In genomic region chr6:89681983-89682564, GRCh38 we compare ENCODE assay signal across 16 cellular contexts. TPM values are rescaled to one million over a fixed set of nuclear protein-coding genes. Genes with fewer than 3 reads are reported as not detected.
DNase-seq lines count a peak whose midpoint lies in the region; ATAC-seq and TF ChIP-seq lines count a peak whose summit lies in the region.
"Had no signal": no experiment of that assay in that cellular context is flagged by ENCODE, and none has a peak within 500 bp of the region (broad histone marks: within the 10 kb centered on the region; RNA-seq: fewer than 3 reads in every experiment).

No MANE protein-coding gene starts in this region.

- H3K4me3 ChIP-seq in GM23338 (no peak overlapping the region), HUES64 (ENCODE audit: low read length) (no peak overlapping the region), endodermal cell (ENCODE audit: low read length) (no peak overlapping the region), right atrium auricular region (no peak overlapping the region)
- H3K4me3 ChIP-seq: GM23248 had no signal

- TF ChIP-seq CTCF in GM23338 (conservative IDR thresholded peaks at IDR 0.05; ENCODE audit: low read depth in 2 of 2) (no peak), endodermal cell (conservative IDR thresholded peaks at IDR 0.05) (no peak), right atrium auricular region (IDR thresholded peaks at IDR 0.05) (no peak)

- H3K36me3 ChIP-seq in GM23338 (ENCODE audit: insufficient read depth) (peaks cover 91% of the 10 kb centered on the region), HUES64 (ENCODE audit: insufficient read depth, low read length) (peaks cover 98% of the 10 kb centered on the region), endodermal cell (ENCODE audit: control insufficient read depth, insufficient read depth, low read length) (peaks cover 92% of the 10 kb centered on the region), right atrium auricular region (peaks cover 92% of the 10 kb centered on the region)

- ATAC-seq in GM23338 (no peak), HG03565 (IDR thresholded peaks at IDR 0.05; ENCODE audit: unreplicated experiment) (no peak)
- ATAC-seq: HepG2 had no signal

- H3K36me3 Mint-ChIP-seq in GM23338 (ENCODE audit: low read depth) (peaks cover 98% of the 10 kb centered on the region), endodermal cell (ENCODE audit: low read depth) (peaks cover 86% of the 10 kb centered on the region)

- H3K4me1 ChIP-seq in GM23338 (ENCODE audit: insufficient read depth), result peaks cover 22% of the 10 kb centered on the region
- peaks cover 23% of the 10 kb centered on the region for H3K4me1 ChIP-seq in HUES64 (ENCODE audit: insufficient read depth, low read length)
- H3K4me1 ChIP-seq in endodermal cell (ENCODE audit: control insufficient read depth, insufficient read depth, low read length), result no peaks in the 10 kb centered on the region
- peaks cover 0 to 12% of the 10 kb centered on the region in 2 donors for H3K4me1 ChIP-seq in right atrium auricular region
- H3K4me1 ChIP-seq: BE2C, Caco-2 had no signal

- peaks cover 7% of the 10 kb centered on the region for H3K27me3 Mint-ChIP-seq in GM23338 (ENCODE audit: insufficient read depth, low read depth, poor library complexity)
- no peaks in the 10 kb centered on the region for H3K27me3 Mint-ChIP-seq in endodermal cell (ENCODE audit: insufficient read depth)
- H3K27me3 Mint-ChIP-seq: CD4-positive, alpha-beta T cell; IgD-negative memory B cell had no signal

- H3F3A ChIP-seq in GM23338 (replicated peaks; ENCODE audit: low read depth), result peaks cover 23% of the 10 kb centered on the region; the same call in 1 of the 2 replicates

- H3K9ac ChIP-seq in HUES64 (ENCODE audit: low read depth, low read length) (no peak overlapping the region), endodermal cell (ENCODE audit: extremely low read depth, low read length, poor library complexity, severe bottlenecking) (no peak overlapping the region)
- H3K9ac ChIP-seq: GM23248 had no signal

- no peak overlapping the region for H3K4me2 ChIP-seq in GM23338

- H3K27ac ChIP-seq in GM23338 (ENCODE audit: low read depth), result peak overlapping the region; percentile 76; the same call in 1 of the 2 replicates
- H3K27ac ChIP-seq in HUES64 (ENCODE audit: low read depth, low read length), result 0 out of 2 replicates have a peak overlapping the region, but pooled peaks have one; percentile 18
- H3K27ac ChIP-seq in endodermal cell (ENCODE audit: low read depth, low read length), result no peak overlapping the region
- H3K27ac ChIP-seq in right atrium auricular region, result no peak overlapping the region
- H3K27ac ChIP-seq: GM23248 had no signal

- no peaks in the 10 kb centered on the region for H3K9me3 Mint-ChIP-seq in GM23338
- no peaks in the 10 kb centered on the region for H3K9me3 Mint-ChIP-seq in endodermal cell
- H3K9me3 Mint-ChIP-seq: CD4-positive, alpha-beta T cell; IgD-negative memory B cell had no signal

- no peak for DNase-seq in GM23338 (ENCODE audit: low spot score)
- DNase-seq in endodermal cell, result no peak
- no peak for DNase-seq in right atrium auricular region (ENCODE audit: low spot score)
- DNase-seq in hippocampal formation (lab: John Stamatoyannopoulos, UW), result no peak
- DNase-seq: ACHN; BE2C; C1 segment of cervical spinal cord; Caco-2; CD4-positive, alpha-beta T cell; GM23248; H7; KBM-7 had no signal

- H3K4me1 Mint-ChIP-seq in GM23338, result peaks cover 31% of the 10 kb centered on the region
- H3K4me1 Mint-ChIP-seq in endodermal cell, result peaks cover 18% of the 10 kb centered on the region
- H3K4me1 Mint-ChIP-seq: IgD-negative memory B cell had no signal

- no peaks in the 10 kb centered on the region for H3K9me3 ChIP-seq in HUES64 (ENCODE audit: insufficient read depth, low read depth, low read length)
- H3K9me3 ChIP-seq in endodermal cell (ENCODE audit: control insufficient read depth, low read length), result no peaks in the 10 kb centered on the region
- H3K9me3 ChIP-seq in right atrium auricular region, result no peaks in the 10 kb centered on the region
- H3K9me3 ChIP-seq: BE2C, Caco-2 had no signal

- peaks cover 9% of the 10 kb centered on the region; the same call in 1 of the 2 replicates for H3K79me2 ChIP-seq in GM23338 (replicated peaks; ENCODE audit: insufficient read depth)

- WGBS in HUES64, result 95% methylated on average over 9 of the region's 10 CpGs
- 96 to 97% methylated on average over 8 to 9 of the region's 10 CpGs for WGBS in endodermal cell (ENCODE audit: insufficient coverage in 1 of 2, insufficient read length in 1 of 2), 2 experiments

- no peaks in the 10 kb centered on the region for H3K9me2 ChIP-seq in GM23338 (ENCODE audit: insufficient read depth)

- no peaks in the 10 kb centered on the region for H3K27me3 ChIP-seq in GM23338 (ENCODE audit: insufficient read depth)
- H3K27me3 ChIP-seq in HUES64 (ENCODE audit: insufficient read depth, low read length), result no peaks in the 10 kb centered on the region
- no peaks in the 10 kb centered on the region for H3K27me3 ChIP-seq in endodermal cell (ENCODE audit: control insufficient read depth, insufficient read depth, low read length, poor library complexity, severe bottlenecking)
- no peaks in the 10 kb centered on the region for H3K27me3 ChIP-seq in right atrium auricular region
- H3K27me3 ChIP-seq: BE2C had no signal

- H3K27ac Mint-ChIP-seq in GM23338 (no peak overlapping the region), endodermal cell (peak overlapping the region; percentile 30)
- H3K27ac Mint-ChIP-seq: CD4-positive, alpha-beta T cell; IgD-negative memory B cell had no signal

- H2AFZ ChIP-seq in GM23338, result no peak overlapping the region
- H2AFZ ChIP-seq: GM23248 had no signal

- H3K4me3 Mint-ChIP-seq in GM23338 (no peak overlapping the region), endodermal cell (no peak overlapping the region)
- H3K4me3 Mint-ChIP-seq: CD4-positive, alpha-beta T cell; IgD-negative memory B cell had no signal

- H4K20me1 ChIP-seq in GM23338 (replicated peaks; ENCODE audit: insufficient read depth), result no peaks in the 10 kb centered on the region

TF ChIP-seq in GM23338, 12 proteins besides CTCF, POLR2A, EP300 and RAD21 (continues in another document):
- no peak for TF ChIP-seq CREB1 (CRISPR knock-in tag; IDR thresholded peaks at IDR 0.05; ENCODE audit: low read depth)
- TF ChIP-seq REST (IDR thresholded peaks at IDR 0.05; ENCODE audit: unreplicated experiment), result no peak
- TF ChIP-seq ZNF331 (CRISPR knock-in tag; IDR thresholded peaks at IDR 0.05; ENCODE audit: low read depth), result no peak

RNA-seq across cellular contexts. Expression of gene LYRM2, which starts 43.5 kb away (rescaled TPM):
- total RNA-seq in GM23338 (2014; rRNA removed; shearing (Covaris generic)), result 13.0 and 20.3 TPM in 2 replicates
- 48.9 and 67.3 TPM in 2 replicates for polyA plus RNA-seq in GM23338 (2016; fragmentation: Nextera tagmentation; extraction: Ambion mirVana)
- 23.0 TPM for polyA plus RNA-seq in HUES64 (2013, experiment 1 of 2)
- 29.7 TPM for polyA plus RNA-seq in HUES64 (2013, experiment 2 of 2)
- total RNA-seq in endodermal cell, result 10 to 100 TPM; 20.4 to 21.9 TPM
- polyA plus RNA-seq in endodermal cell (2013, experiment 1 of 2), result 38.1 TPM
- polyA plus RNA-seq in endodermal cell (2013, experiment 2 of 2), result 39.9 TPM
- total RNA-seq in right atrium auricular region, result 10 to 100 TPM; 18.9 to 34.7 TPM

Comparison
In these comparisons a context has a peak if more than half of its experiments do, and no peak if none do; other contexts are left out.
1. H3K27ac ChIP-seq: peak in GM23338 (single experiment) and HUES64 (single experiment); none in endodermal cell (single experiment) and right atrium auricular region (0 of 2).